ENCODE assay signal across 9 cellular contexts in the genomic region with DNA sequence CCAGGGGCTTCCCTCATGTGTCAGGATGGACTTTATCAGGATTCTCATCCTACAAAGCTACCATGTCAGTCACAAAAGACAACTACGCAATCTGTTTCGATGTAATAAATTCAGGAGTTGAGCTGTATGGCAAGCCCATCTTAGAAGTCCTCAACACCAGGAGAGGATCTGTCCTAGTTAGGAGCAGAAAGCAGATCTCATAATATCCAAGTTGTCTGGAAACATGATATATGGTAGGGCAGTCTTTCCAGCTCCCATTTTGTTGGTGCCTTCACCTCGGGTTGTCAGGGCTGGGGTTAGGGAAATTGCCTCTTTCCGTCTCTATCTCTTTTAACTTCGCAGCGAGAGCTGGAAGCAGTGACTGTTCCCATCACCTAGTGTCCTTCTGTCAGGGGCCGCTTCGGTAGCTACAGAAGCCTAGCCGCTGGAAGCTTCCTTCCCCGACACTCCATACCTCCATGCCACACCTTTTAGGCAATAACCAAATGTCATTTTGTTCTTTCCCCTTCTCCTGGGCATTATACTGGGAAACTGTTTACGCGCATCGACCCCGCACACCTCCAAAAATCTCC. TPM values are rescaled to one million over a fixed set of nuclear protein-coding genes. Genes with fewer than 3 reads are reported as not detected.
DNase-seq lines count a peak whose midpoint lies in the region; ATAC-seq and TF ChIP-seq lines count a peak whose summit lies in the region.
"Had no signal": no experiment of that assay in that cellular context is flagged by ENCODE, and none has a peak within 500 bp of the region (broad histone marks: within the 10 kb centered on the region; RNA-seq: fewer than 3 reads in every experiment).

No MANE protein-coding gene starts in this region.

- peak overlapping the region; percentile 96 for H3K4me2 ChIP-seq in OCI-LY7 (ENCODE audit: low read length)
- H3K4me2 ChIP-seq in neural cell (ENCODE audit: low read length), result peak overlapping the region; percentile 79

- H3K27ac ChIP-seq in OCI-LY7 (ENCODE audit: low read depth, low read length, poor library complexity, severe bottlenecking), result peak overlapping the region; percentile 74
- H3K27ac ChIP-seq in neural cell (ENCODE audit: low read length), result peak overlapping the region; percentile 87

- H3K4me1 ChIP-seq in OCI-LY7 (ENCODE audit: insufficient read depth, low read length, poor library complexity, severe bottlenecking), result peaks cover 66% of the 10 kb centered on the region

- peaks cover 11% of the 10 kb centered on the region for H3K27me3 Mint-ChIP-seq in endothelial cell (ENCODE audit: unreplicated experiment)

- H3K4me3 Mint-ChIP-seq in endothelial cell (ENCODE audit: unreplicated experiment), result peak overlapping the region; percentile 93

- H2AFZ ChIP-seq in OCI-LY7 (ENCODE audit: low read length), result no peak overlapping the region
- H2AFZ ChIP-seq in neural cell (ENCODE audit: low read depth, low read length), result peak overlapping the region; percentile 53

- intact Hi-C loops in OCI-LY7 (cut with micrococcal nuclease; ENCODE audit: unreplicated experiment), result loop anchor here (1.0 to 10.0 kb wide), 2 partner anchors 31 to 1235 kb away; a partner anchor contains a TSS

- CTCF ChIA-PET in OCI-LY7 (lab: Charles Lee; ENCODE audit: unreplicated experiment), result interaction anchor here (0.8 to 2.7 kb wide), 6 partner anchors 17 to 37 kb away, joined by 3 to 11 read pairs (median 4); no protein-coding TSS in a partner anchor

- H3K9me3 ChIP-seq in OCI-LY7 (ENCODE audit: low read length) (no peaks in the 10 kb centered on the region), neural cell (ENCODE audit: low read length) (no peaks in the 10 kb centered on the region)

- peak; percentile 1 for ATAC-seq in GM18867 (IDR thresholded peaks at IDR 0.05; ENCODE audit: unreplicated experiment)
- no peak for ATAC-seq in GM18868 (IDR thresholded peaks at IDR 0.05; ENCODE audit: unreplicated experiment)
- ATAC-seq in GM21447 (IDR thresholded peaks at IDR 0.05; ENCODE audit: unreplicated experiment), result no peak

- H3K4me3 ChIP-seq in OCI-LY7 (ENCODE audit: low read depth, low read length, poor library complexity, severe bottlenecking), result peak overlapping the region; percentile 71
- H3K4me3 ChIP-seq in neural cell (ENCODE audit: low read length), result peak overlapping the region; percentile 91

- H3K79me2 ChIP-seq in OCI-LY7 (ENCODE audit: insufficient read depth, low read depth, low read length) (peaks cover 56% of the 10 kb centered on the region), neural cell (replicated peaks; ENCODE audit: insufficient read depth, low read length) (peaks cover 39% of the 10 kb centered on the region)

- DNase-seq in OCI-LY7 (ENCODE audit: low spot score) (no peak), endothelial cell (ENCODE audit: low spot score) (peak; percentile 5), DMS53 treated with DMSO at 0.1 percent for 48 hours (lab: John Stamatoyannopoulos, UW; ENCODE audit: unreplicated experiment) (no peak)
- DNase-seq in stimulated activated CD4-positive, alpha-beta T cell treated with anti-CD3 and anti-CD28 coated beads, Interleukin-2, amount 100 ng/mL, for 48 hours, result no peak

- H3K4me1 Mint-ChIP-seq in endothelial cell (ENCODE audit: unreplicated experiment), result peaks cover 25% of the 10 kb centered on the region

- H3K36me3 ChIP-seq in OCI-LY7 (ENCODE audit: insufficient read depth, low read length) (peaks cover 30% of the 10 kb centered on the region), neural cell (ENCODE audit: insufficient read depth, low read length) (no peaks in the 10 kb centered on the region)

- POLR2A ChIA-PET in OCI-LY7 (lab: Charles Lee), result interaction anchor here (0.6 to 18.3 kb wide), 16 partner anchors 9 to 304 kb away, joined by 3 to 404 read pairs (median 4); no protein-coding TSS in a partner anchor

- TF ChIP-seq EP300 in neural cell (conservative IDR thresholded peaks at IDR 0.05; ENCODE audit: poor library complexity, severe bottlenecking), result no peak

- TF ChIP-seq CTCF in OCI-LY7 (conservative IDR thresholded peaks at IDR 0.05; ENCODE audit: low read length) (no peak), endothelial cell (IDR thresholded peaks at IDR 0.05; ENCODE audit: unreplicated experiment) (no peak), neural cell (IDR thresholded peaks at IDR 0.05; ENCODE audit: poor library complexity, severe bottlenecking) (no peak)

- H3K9me3 Mint-ChIP-seq in endothelial cell (ENCODE audit: unreplicated experiment), result no peaks in the 10 kb centered on the region

- no peak for TF ChIP-seq RAD21 in neural cell (conservative IDR thresholded peaks at IDR 0.05)

- H3K27me3 ChIP-seq in neural cell (ENCODE audit: insufficient read depth, low read depth, low read length), result no peaks in the 10 kb centered on the region

- H3K36me3 Mint-ChIP-seq in endothelial cell (ENCODE audit: low read depth, unreplicated experiment), result peaks cover 6% of the 10 kb centered on the region

- peaks cover 19% of the 10 kb centered on the region; the same call in 1 of the 2 replicates for H4K20me1 ChIP-seq in OCI-LY7 (ENCODE audit: insufficient read depth, low read length)
- H4K20me1 ChIP-seq in neural cell (ENCODE audit: insufficient read depth), result no peaks in the 10 kb centered on the region

- H3K27ac Mint-ChIP-seq in endothelial cell (ENCODE audit: unreplicated experiment), result peak overlapping the region; percentile 8

- H3K9ac ChIP-seq in neural cell (ENCODE audit: low read length), result peak overlapping the region; percentile 91

- H3K9me2 ChIP-seq in OCI-LY7 (ENCODE audit: insufficient read depth, low read length) (no peaks in the 10 kb centered on the region), neural cell (ENCODE audit: insufficient read depth, low read length) (no peaks in the 10 kb centered on the region)

- peaks cover 16% of the 10 kb centered on the region for H3F3A ChIP-seq in neural cell (ENCODE audit: insufficient read depth, low read length, poor library complexity, severe bottlenecking)

- no TSS peak for BruUV-seq in OCI-LY7 (replicated peaks; lab: Mats Ljungman, UMichigan)

TF ChIP-seq in neural cell, 6 proteins besides CTCF, POLR2A, EP300 and RAD21:
- TF ChIP-seq, protein P1, sequence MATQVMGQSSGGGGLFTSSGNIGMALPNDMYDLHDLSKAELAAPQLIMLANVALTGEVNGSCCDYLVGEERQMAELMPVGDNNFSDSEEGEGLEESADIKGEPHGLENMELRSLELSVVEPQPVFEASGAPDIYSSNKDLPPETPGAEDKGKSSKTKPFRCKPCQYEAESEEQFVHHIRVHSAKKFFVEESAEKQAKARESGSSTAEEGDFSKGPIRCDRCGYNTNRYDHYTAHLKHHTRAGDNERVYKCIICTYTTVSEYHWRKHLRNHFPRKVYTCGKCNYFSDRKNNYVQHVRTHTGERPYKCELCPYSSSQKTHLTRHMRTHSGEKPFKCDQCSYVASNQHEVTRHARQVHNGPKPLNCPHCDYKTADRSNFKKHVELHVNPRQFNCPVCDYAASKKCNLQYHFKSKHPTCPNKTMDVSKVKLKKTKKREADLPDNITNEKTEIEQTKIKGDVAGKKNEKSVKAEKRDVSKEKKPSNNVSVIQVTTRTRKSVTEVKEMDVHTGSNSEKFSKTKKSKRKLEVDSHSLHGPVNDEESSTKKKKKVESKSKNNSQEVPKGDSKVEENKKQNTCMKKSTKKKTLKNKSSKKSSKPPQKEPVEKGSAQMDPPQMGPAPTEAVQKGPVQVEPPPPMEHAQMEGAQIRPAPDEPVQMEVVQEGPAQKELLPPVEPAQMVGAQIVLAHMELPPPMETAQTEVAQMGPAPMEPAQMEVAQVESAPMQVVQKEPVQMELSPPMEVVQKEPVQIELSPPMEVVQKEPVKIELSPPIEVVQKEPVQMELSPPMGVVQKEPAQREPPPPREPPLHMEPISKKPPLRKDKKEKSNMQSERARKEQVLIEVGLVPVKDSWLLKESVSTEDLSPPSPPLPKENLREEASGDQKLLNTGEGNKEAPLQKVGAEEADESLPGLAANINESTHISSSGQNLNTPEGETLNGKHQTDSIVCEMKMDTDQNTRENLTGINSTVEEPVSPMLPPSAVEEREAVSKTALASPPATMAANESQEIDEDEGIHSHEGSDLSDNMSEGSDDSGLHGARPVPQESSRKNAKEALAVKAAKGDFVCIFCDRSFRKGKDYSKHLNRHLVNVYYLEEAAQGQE (IDR thresholded peaks at IDR 0.05; ENCODE audit: borderline replicate concordance), result no peak
- TF ChIP-seq POLR2AphosphoS5 (IDR thresholded peaks at IDR 0.05) (no peak), TAF1 (IDR thresholded peaks at IDR 0.05; ENCODE audit: low read depth) (no peak), EZH2 (IDR thresholded peaks at IDR 0.05; ENCODE audit: borderline replicate concordance, insufficient read depth, low read length, poor library complexity, severe bottlenecking) (no peak), MXI1 (conservative IDR thresholded peaks at IDR 0.05; ENCODE audit: poor library complexity, severe bottlenecking) (no peak), SMC3 (conservative IDR thresholded peaks at IDR 0.05; ENCODE audit: poor library complexity) (no peak)

RNA-seq across cellular contexts. Expression of a gene that starts 1.4 kb away (rescaled TPM):
- 79.5 and 95.3 TPM in 2 replicates for total RNA-seq in OCI-LY7 (2014; rRNA removed; shearing (Covaris generic))
- total RNA-seq in OCI-LY7 (2022), result 157 and 189 TPM in 2 replicates
- total RNA-seq in endothelial cell (ENCODE audit: unreplicated experiment), result 50.0 TPM
- 34.1 and 47.6 TPM in 2 replicates for polyA plus RNA-seq in neural cell
- 57.9 and 63.6 TPM in 2 replicates for polyA minus RNA-seq in neural cell

RNA-seq across cellular contexts. Expression of a gene that starts 42.3 kb away (rescaled TPM):
- 9.0 and 10.7 TPM in 2 replicates for total RNA-seq in OCI-LY7 (2014; rRNA removed; shearing (Covaris generic))
- 6.8 and 13.1 TPM in 2 replicates for total RNA-seq in OCI-LY7 (2022)
- total RNA-seq in endothelial cell (ENCODE audit: unreplicated experiment), result 2.7 TPM
- polyA plus RNA-seq in neural cell, result not detected in 2 replicates
- not detected in 2 replicates for polyA minus RNA-seq in neural cell
- total RNA-seq: T-helper 1 cell treated with Interleukin-12 subunit alpha and Interleukin-12 subunit beta and Interleukin-4 antibody, amounts not matched to agents 30 ng/mL and 1 ng/mL, for 36 hours had no signal
